Comparison of ENCODE assay signal across 20 cellular contexts in genomic region chr1:226533220-226533619, GRCh38. TPM values are rescaled to one million over a fixed set of nuclear protein-coding genes. Genes with fewer than 3 reads are reported as not detected.
"Had no signal": no experiment of that assay in that cellular context is flagged by ENCODE, and none has a peak within 500 bp of the region (broad histone marks: within the 10 kb centered on the region; RNA-seq: fewer than 3 reads in every experiment).

No MANE protein-coding gene starts in this region.

- ATAC-seq: effector memory CD8-positive, alpha-beta T cell; gastroesophageal sphincter; left cardiac atrium; sciatic nerve; stimulated activated naive B cell treated with anti-CD40 and anti-IgM and Interleukin-4, amounts not matched to agents 10 μg/mL and 1 μg/mL and 100 μg/mL, for 72 hours; stimulated activated naive CD8-positive, alpha-beta T cell treated with anti-CD3 and anti-CD28 coated beads, Interleukin-15, amount 100 ng/mL, for 72 hours had no signal

- H3K9me3 ChIP-seq: esophagus squamous epithelium, gastroesophageal sphincter, neutrophil, thoracic aorta had no signal

- H3K4me3 ChIP-seq: esophagus squamous epithelium, gastroesophageal sphincter, thoracic aorta had no signal

- H3K36me3 ChIP-seq: esophagus squamous epithelium, gastroesophageal sphincter, neutrophil, thoracic aorta had no signal

- H3K27me3 ChIP-seq: gastroesophageal sphincter had no signal

- H3K27ac ChIP-seq: esophagus squamous epithelium, gastroesophageal sphincter, neutrophil, thoracic aorta had no signal

- DNase-seq: effector memory CD8-positive, alpha-beta T cell; esophagus squamous epithelium; foreskin fibroblast; glutamatergic neuron; kidney; left cardiac atrium; mammary epithelial cell; naive B cell; nephron progenitor cell; stimulated activated CD4-positive, alpha-beta T cell treated with anti-CD3 and anti-CD28 coated beads, Interleukin-2, amount 100 ng/mL, for 24 hours; stimulated activated CD4-positive, alpha-beta T cell treated with anti-CD3 and anti-CD28 coated beads, Interleukin-4, amount 100 ng/mL, for 4 hours; stimulated activated naive B cell treated with anti-CD40 and anti-IgM and Interleukin-4, amounts not matched to agents 10 μg/mL and 1 μg/mL and 100 μg/mL, for 72 hours; stimulated activated naive CD8-positive, alpha-beta T cell treated with anti-CD3 and anti-CD28 coated beads, Interleukin-15, amount 100 ng/mL, for 72 hours; substantia nigra had no signal

- H3K4me1 ChIP-seq: esophagus squamous epithelium, gastroesophageal sphincter had no signal

RNA-seq across cellular contexts. Expression of gene STUM, which starts 15.3 kb away (rescaled TPM):
- total RNA-seq: bronchial epithelial cell, pulmonary artery endothelial cell had no signal
